ENCODE assay signal across 1 cellular context in the genomic region with DNA sequence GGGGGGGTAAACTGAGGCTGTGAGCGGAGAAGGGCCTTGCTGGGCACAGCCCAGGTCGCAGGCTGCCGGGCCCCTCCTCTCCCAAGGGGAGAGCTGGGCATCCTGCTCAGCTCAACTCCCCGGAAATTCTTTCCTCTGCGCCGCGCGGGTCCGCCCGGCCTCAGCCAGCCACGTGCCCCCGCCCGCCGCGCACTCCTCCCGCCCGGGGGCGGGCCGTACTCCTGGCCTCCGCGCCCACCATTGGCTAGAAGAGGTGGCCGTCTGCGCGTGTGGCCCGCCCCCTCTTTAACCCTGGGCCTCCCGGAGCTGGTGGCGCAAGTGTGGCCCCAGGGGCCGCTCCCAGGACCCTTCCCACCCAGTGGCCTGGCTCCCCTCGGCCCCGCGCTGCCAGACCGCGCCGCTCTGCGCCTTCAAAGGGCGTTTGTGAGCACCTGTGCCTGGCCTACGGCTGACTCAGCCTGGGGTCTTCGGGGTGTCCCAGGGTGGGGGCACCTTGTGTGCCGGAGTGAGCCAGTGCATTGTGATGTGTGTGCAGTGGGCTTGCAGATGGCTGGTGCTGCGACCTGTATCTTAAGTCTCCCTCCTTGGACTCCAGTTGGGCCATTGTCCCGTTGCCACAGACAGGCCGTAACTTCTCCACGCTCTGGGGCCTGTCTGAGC.
TF ChIP-seq lines count a peak whose summit lies in the region.

No MANE protein-coding gene starts in this region.

TF ChIP-seq in H1, 55 proteins besides CTCF, POLR2A, EP300 and RAD21 (continued from another document):
- TF ChIP-seq, protein P1, sequence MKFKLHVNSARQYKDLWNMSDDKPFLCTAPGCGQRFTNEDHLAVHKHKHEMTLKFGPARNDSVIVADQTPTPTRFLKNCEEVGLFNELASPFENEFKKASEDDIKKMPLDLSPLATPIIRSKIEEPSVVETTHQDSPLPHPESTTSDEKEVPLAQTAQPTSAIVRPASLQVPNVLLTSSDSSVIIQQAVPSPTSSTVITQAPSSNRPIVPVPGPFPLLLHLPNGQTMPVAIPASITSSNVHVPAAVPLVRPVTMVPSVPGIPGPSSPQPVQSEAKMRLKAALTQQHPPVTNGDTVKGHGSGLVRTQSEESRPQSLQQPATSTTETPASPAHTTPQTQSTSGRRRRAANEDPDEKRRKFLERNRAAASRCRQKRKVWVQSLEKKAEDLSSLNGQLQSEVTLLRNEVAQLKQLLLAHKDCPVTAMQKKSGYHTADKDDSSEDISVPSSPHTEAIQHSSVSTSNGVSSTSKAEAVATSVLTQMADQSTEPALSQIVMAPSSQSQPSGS (IDR thresholded peaks at IDR 0.05; ENCODE audit: low read length) = no peak
- TF ChIP-seq NRF1 (IDR thresholded peaks at IDR 0.05; ENCODE audit: low read depth, low read length) (no peak), TAF1 (IDR thresholded peaks at IDR 0.05; ENCODE audit: low read depth, low read length) (0 out of 2 replicates have a peak, but pooled peaks have one; percentile 45), BACH1 (IDR thresholded peaks at IDR 0.05; ENCODE audit: low read length) (no peak), RNF2 (IDR thresholded peaks at IDR 0.05; ENCODE audit: borderline replicate concordance, low read depth, low read length, missing control alignments, poor library complexity, severe bottlenecking) (no peak), GTF2F1 (IDR thresholded peaks at IDR 0.05; ENCODE audit: borderline replicate concordance, low read depth, low read length) (no peak), HDAC2 (IDR thresholded peaks at IDR 0.05; ENCODE audit: borderline replicate concordance in 1 of 2, low read depth in 2 of 2, low read length in 2 of 2) (no peak), CHD1 (IDR thresholded peaks at IDR 0.05; ENCODE audit: low read depth, low read length) (no peak), POLR2AphosphoS5 (IDR thresholded peaks at IDR 0.05; ENCODE audit: low read depth, low read length) (no peak), CREB1 (IDR thresholded peaks at IDR 0.05) (peak; percentile 57), CBX5 (IDR thresholded peaks at IDR 0.05; ENCODE audit: low read depth, low read length) (no peak), TAF7 (optimal IDR thresholded peaks at IDR 0.05; ENCODE audit: borderline replicate concordance, low read depth, low read length) (no peak), CHD2 (IDR thresholded peaks at IDR 0.05; ENCODE audit: low read length) (peak; percentile 33; the same call in 1 of the 2 replicates), SP1 (IDR thresholded peaks at IDR 0.05; ENCODE audit: low read depth, low read length) (peak; percentile 71; the same call in 1 of the 2 replicates), BRCA1 (IDR thresholded peaks at IDR 0.05; ENCODE audit: low read depth, low read length) (no peak), PHF8 (conservative IDR thresholded peaks at IDR 0.05; ENCODE audit: low read depth, low read length) (no peak; the same call in 1 of the 2 replicates), FOSL1 (IDR thresholded peaks at IDR 0.05; ENCODE audit: insufficient read depth, low read depth, low read length) (no peak), SP4 (IDR thresholded peaks at IDR 0.05; ENCODE audit: low read length) (peak; percentile 69; the same call in 1 of the 2 replicates), BCL11A (IDR thresholded peaks at IDR 0.05; ENCODE audit: low read depth in 2 of 2, low read length in 2 of 2) (no peak), SP2 (IDR thresholded peaks at IDR 0.05; ENCODE audit: low read length) (peak; percentile 45; the same call in 1 of the 2 replicates), RBBP5 (IDR thresholded peaks at IDR 0.05; ENCODE audit: borderline replicate concordance, low read depth, low read length) (no peak)
- TF ChIP-seq, protein P2, sequence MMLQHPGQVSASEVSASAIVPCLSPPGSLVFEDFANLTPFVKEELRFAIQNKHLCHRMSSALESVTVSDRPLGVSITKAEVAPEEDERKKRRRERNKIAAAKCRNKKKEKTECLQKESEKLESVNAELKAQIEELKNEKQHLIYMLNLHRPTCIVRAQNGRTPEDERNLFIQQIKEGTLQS (IDR thresholded peaks at IDR 0.05; ENCODE audit: insufficient read depth, low read depth, low read length) = no peak
- TF ChIP-seq, protein P3, sequence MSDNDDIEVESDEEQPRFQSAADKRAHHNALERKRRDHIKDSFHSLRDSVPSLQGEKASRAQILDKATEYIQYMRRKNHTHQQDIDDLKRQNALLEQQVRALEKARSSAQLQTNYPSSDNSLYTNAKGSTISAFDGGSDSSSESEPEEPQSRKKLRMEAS (IDR thresholded peaks at IDR 0.05) = peak; percentile 90
- TF ChIP-seq, protein P4, sequence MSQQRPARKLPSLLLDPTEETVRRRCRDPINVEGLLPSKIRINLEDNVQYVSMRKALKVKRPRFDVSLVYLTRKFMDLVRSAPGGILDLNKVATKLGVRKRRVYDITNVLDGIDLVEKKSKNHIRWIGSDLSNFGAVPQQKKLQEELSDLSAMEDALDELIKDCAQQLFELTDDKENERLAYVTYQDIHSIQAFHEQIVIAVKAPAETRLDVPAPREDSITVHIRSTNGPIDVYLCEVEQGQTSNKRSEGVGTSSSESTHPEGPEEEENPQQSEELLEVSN (IDR thresholded peaks at IDR 0.05) = peak; percentile 91
